ENCODE assay signal across 8 cellular contexts in genomic region chr1:9787702-9788101, GRCh38. TPM values are rescaled to one million over a fixed set of nuclear protein-coding genes. Genes with fewer than 3 reads are reported as not detected.
A peak's percentile ranks its signal among the peaks of the same experiment; 100 is the strongest.
DNase-seq lines count a peak whose midpoint lies in the region; ATAC-seq and TF ChIP-seq lines count a peak whose summit lies in the region.

No MANE protein-coding gene starts in this region.

- H3K27me3 Mint-ChIP-seq in activated T-helper 1 cell treated with anti-CD3 and anti-CD28 coated beads, Interleukin-12 subunit alpha, Interleukin-12 subunit beta, Interleukin-2, Interleukin-4 antibody, amounts not matched to agents 30 ng/mL and 10 ng/mL and 1 ng/mL, durations not matched to agents 14 hours and 24 hours and 36 hours (ENCODE audit: insufficient read depth), result no peaks in the 10 kb centered on the region

- no peak for TF ChIP-seq CTCF in suprapubic skin (IDR thresholded peaks at IDR 0.05)
- no peak for TF ChIP-seq CTCF in stomach (IDR thresholded peaks at IDR 0.05)

- H3K36me3 Mint-ChIP-seq in activated T-helper 1 cell treated with anti-CD3 and anti-CD28 coated beads, Interleukin-12 subunit alpha, Interleukin-12 subunit beta, Interleukin-2, Interleukin-4 antibody, amounts not matched to agents 30 ng/mL and 10 ng/mL and 1 ng/mL, durations not matched to agents 14 hours and 24 hours and 36 hours (ENCODE audit: low read depth), result peaks cover 3% of the 10 kb centered on the region

- peak overlapping the region; percentile 63 for H3K4me3 Mint-ChIP-seq in activated T-helper 1 cell treated with anti-CD3 and anti-CD28 coated beads, Interleukin-12 subunit alpha, Interleukin-12 subunit beta, Interleukin-2, Interleukin-4 antibody, amounts not matched to agents 30 ng/mL and 10 ng/mL and 1 ng/mL, durations not matched to agents 14 hours and 24 hours and 36 hours

- TF ChIP-seq EP300 in suprapubic skin (IDR thresholded peaks at IDR 0.05) (no peak), stomach (IDR thresholded peaks at IDR 0.05) (no peak)

- no peaks in the 10 kb centered on the region for H3K27me3 ChIP-seq in suprapubic skin
- H3K27me3 ChIP-seq in stomach, result no peaks in the 10 kb centered on the region

- peak overlapping the region; percentile 41 for H3K27ac Mint-ChIP-seq in activated T-helper 1 cell treated with anti-CD3 and anti-CD28 coated beads, Interleukin-12 subunit alpha, Interleukin-12 subunit beta, Interleukin-2, Interleukin-4 antibody, amounts not matched to agents 30 ng/mL and 10 ng/mL and 1 ng/mL, durations not matched to agents 14 hours and 24 hours and 36 hours

- no peak for TF ChIP-seq POLR2A in suprapubic skin (IDR thresholded peaks at IDR 0.05)
- TF ChIP-seq POLR2A in stomach (IDR thresholded peaks at IDR 0.05), result no peak

- H3K36me3 ChIP-seq in suprapubic skin, result no peaks in the 10 kb centered on the region
- no peaks in the 10 kb centered on the region for H3K36me3 ChIP-seq in stomach

- DNase-seq in NAMALWA (ENCODE audit: low spot score) (peak; percentile 94), suprapubic skin (ENCODE audit: low spot score in 2 of 2) (no peak), stomach (no peak), ureter (ENCODE audit: low spot score) (no peak), DMS114 treated with DMSO at 0.1 percent for 48 hours (lab: John Stamatoyannopoulos, UW; ENCODE audit: unreplicated experiment) (no peak)
- peak; percentile 44 for DNase-seq in activated T-helper 1 cell treated with anti-CD3 and anti-CD28 coated beads, Interleukin-12 subunit alpha, Interleukin-12 subunit beta, Interleukin-2, Interleukin-4 antibody, amounts not matched to agents 30 ng/mL and 10 ng/mL and 1 ng/mL, durations not matched to agents 14 hours and 24 hours and 36 hours (ENCODE audit: low spot score)
- peak; percentile 21 for DNase-seq in stimulated activated CD8-positive, alpha-beta memory T cell treated with anti-CD3 and anti-CD28 coated beads, Interleukin-4, amount 100 ng/mL, for 24 hours (ENCODE audit: low read depth)

- ATAC-seq in GM19397 (IDR thresholded peaks at IDR 0.05; ENCODE audit: unreplicated experiment), result peak; percentile 61

- WGBS in suprapubic skin, result 90% methylated on average over 8 of the region's 8 CpGs
- 80 to 95% (median 85%) methylated on average over 8 of the region's 8 CpGs for WGBS in stomach, 5 donors

- intact Hi-C loops in activated T-helper 1 cell treated with anti-CD3 and anti-CD28 coated beads, Interleukin-12 subunit alpha, Interleukin-12 subunit beta, Interleukin-2, Interleukin-4 antibody, amounts not matched to agents 30 ng/mL and 10 ng/mL and 1 ng/mL, durations not matched to agents 14 hours and 24 hours and 36 hours (cut with micrococcal nuclease), result loop anchor here (1.0 kb wide), 1 partner anchor 13 kb away; no protein-coding TSS in a partner anchor
- intact Hi-C loops in stomach (cut with DNase I; ENCODE audit: low total_unique reads), result loop anchor here (5.0 kb wide), 1 partner anchor 80 kb away; no protein-coding TSS in a partner anchor

- H3K4me1 Mint-ChIP-seq in activated T-helper 1 cell treated with anti-CD3 and anti-CD28 coated beads, Interleukin-12 subunit alpha, Interleukin-12 subunit beta, Interleukin-2, Interleukin-4 antibody, amounts not matched to agents 30 ng/mL and 10 ng/mL and 1 ng/mL, durations not matched to agents 14 hours and 24 hours and 36 hours (ENCODE audit: low read depth), result peaks cover 41% of the 10 kb centered on the region

- H3K4me1 ChIP-seq in suprapubic skin (peaks cover 7% of the 10 kb centered on the region), stomach (peaks cover 3 to 11% (median 5%) of the 10 kb centered on the region in 4 donors)

- no peaks in the 10 kb centered on the region for H3K9me3 ChIP-seq in suprapubic skin
- H3K9me3 ChIP-seq in stomach, result no peaks in the 10 kb centered on the region

- no peak overlapping the region for H3K27ac ChIP-seq in suprapubic skin
- H3K27ac ChIP-seq in stomach, result peak overlapping the region in 1 of 5 donors; percentile 14

- H3K4me3 ChIP-seq in suprapubic skin, result no peak overlapping the region
- H3K4me3 ChIP-seq in stomach, result no peak overlapping the region

- no peaks in the 10 kb centered on the region for H3K9me3 Mint-ChIP-seq in activated T-helper 1 cell treated with anti-CD3 and anti-CD28 coated beads, Interleukin-12 subunit alpha, Interleukin-12 subunit beta, Interleukin-2, Interleukin-4 antibody, amounts not matched to agents 30 ng/mL and 10 ng/mL and 1 ng/mL, durations not matched to agents 14 hours and 24 hours and 36 hours

RNA-seq across cellular contexts. Expression of gene CLSTN1, which starts 36.1 kb away (rescaled TPM):
- total RNA-seq in activated T-helper 1 cell treated with anti-CD3 and anti-CD28 coated beads, Interleukin-12 subunit alpha, Interleukin-12 subunit beta, Interleukin-2, Interleukin-4 antibody, amounts not matched to agents 30 ng/mL and 10 ng/mL and 1 ng/mL, durations not matched to agents 14 hours and 24 hours and 36 hours, result 48.0 and 48.6 TPM in 2 replicates
- 100 to 1,000 TPM; 118 to 202 (median 165) TPM for total RNA-seq in suprapubic skin
- 100 to 1,000 TPM in 1 of 5 donors, 10 to 100 TPM in 4; 15.8 to 156 (median 42.6) TPM for total RNA-seq in stomach
- polyA plus RNA-seq in stomach, result 10 to 100 TPM; 10.5 to 59.3 (median 18.9) TPM
- 75.0 TPM for total RNA-seq in ureter

Comparison
In these comparisons a context has a peak if more than half of its experiments do, and no peak if none do; other contexts are left out.
1. DNase-seq: peak in NAMALWA (single experiment), activated T-helper 1 cell treated with anti-CD3 and anti-CD28 coated beads, Interleukin-12 subunit alpha, Interleukin-12 subunit beta, Interleukin-2, Interleukin-4 antibody, amounts not matched to agents 30 ng/mL and 10 ng/mL and 1 ng/mL, durations not matched to agents 14 hours and 24 hours and 36 hours (single experiment) and stimulated activated CD8-positive, alpha-beta memory T cell treated with anti-CD3 and anti-CD28 coated beads, Interleukin-4, amount 100 ng/mL, for 24 hours (single experiment); none in suprapubic skin (0 of 2), stomach (single experiment), ureter (single experiment) and DMS114 treated with DMSO at 0.1 percent for 48 hours (single experiment).